ENCODE assay signal across 22 cellular contexts in the genomic region with DNA sequence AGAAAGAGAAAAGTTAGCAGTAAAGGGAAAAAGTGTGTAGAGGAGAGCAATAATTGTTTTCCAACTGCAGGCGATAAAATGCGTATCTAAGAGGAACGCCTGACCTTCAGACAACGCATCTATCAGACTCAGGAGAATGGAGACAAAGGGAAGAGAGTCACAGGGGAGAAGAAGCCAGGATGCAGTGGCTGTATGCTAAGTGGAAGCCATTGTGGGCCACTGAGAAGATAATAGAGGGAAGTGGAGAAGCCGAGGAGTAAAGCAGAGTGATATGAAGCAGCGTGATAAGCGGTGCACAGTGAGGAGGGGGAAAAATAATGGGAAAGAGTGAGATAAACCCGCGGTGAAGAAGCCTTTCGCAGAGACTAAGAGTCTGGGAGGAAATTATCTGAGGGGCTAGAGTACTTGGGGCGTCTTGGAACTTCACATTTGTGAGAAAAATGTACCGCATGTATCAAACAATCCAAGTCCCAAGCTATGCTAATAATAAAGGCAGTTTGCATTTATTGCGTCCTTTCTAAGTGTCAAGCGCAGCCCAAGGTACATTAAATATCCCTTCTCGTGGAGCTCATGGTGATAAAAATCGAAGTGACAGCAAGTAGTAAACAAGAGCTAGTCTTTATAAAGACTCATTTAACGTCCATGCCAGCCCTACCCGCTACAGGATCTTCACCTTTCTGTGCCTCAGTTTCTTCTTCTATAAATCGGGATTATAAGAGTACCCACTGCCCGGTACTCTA.
"Had no signal": no experiment of that assay in that cellular context is flagged by ENCODE, and none has a peak within 500 bp of the region (broad histone marks: within the 10 kb centered on the region; RNA-seq: fewer than 3 reads in every experiment).

No MANE protein-coding gene starts in this region.

- H3K27ac ChIP-seq: KMS-11, RWPE1 had no signal

- H3K4me2 ChIP-seq: KMS-11, SK-N-SH had no signal

- H3K9ac ChIP-seq: KMS-11, SK-N-SH had no signal

- ATAC-seq: Panc1, PC-3 had no signal

- DNase-seq: IMR-90, Kasumi-1, MM.1S, NCI-H1105, NCI-H1417, NCI-H1436 treated with DMSO at 0.1 percent for 48 hours, NCI-H1694, NCI-H187 treated with DMSO at 0.1 percent for 48 hours, NCI-H2029 treated with DMSO at 0.1 percent for 48 hours, NCI-H2171, NCI-H226, NCI-H446, NCI-H510A, NCI-H524 treated with DMSO at 0.1 percent for 48 hours, NCI-H69, NCI-H774, PC-3, SHP77, SK-N-SH had no signal

- H3K9me3 ChIP-seq: SK-N-SH had no signal
